In the genomic region with DNA sequence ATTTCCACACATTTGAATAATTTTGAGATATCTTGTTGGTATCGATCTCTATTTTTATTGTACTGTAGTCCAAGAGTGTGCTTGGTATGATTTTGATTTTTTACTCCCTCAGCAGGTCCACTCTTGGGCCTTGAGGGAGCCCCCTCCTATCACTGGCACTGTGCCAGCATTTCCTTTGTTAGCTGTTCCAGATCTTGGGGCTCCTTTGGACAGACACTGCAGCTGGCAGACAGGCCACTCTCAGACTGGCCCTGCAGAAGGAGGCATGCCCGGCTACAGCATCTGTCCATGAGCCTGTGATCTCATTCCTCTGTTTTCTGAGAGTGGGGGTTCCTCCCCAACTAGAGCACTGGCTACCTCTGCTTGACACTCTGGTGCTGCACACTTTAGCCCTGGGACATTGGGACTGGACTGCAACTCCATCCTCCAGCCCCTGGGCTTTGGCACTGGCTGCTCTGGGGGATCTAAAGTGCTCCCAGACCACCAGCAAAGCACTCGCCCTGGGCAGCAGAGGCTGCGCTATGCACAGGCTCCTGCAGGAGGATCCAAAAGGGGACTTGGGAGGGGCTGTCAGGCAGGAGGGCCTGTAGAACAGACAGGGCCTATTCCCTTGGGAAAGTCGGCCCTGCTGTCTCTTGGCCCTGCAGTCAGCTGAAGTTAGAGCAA, we compare ENCODE assay signal across 4 cellular contexts.
TF ChIP-seq lines count a peak whose summit lies in the region.

No MANE protein-coding gene starts in this region.

TF ChIP-seq in SK-N-SH, 30 proteins besides CTCF, POLR2A, EP300 and RAD21:
- TF ChIP-seq REST (IDR thresholded peaks at IDR 0.05; ENCODE audit: low read depth, low read length), result no peak
- TF ChIP-seq USF1 (IDR thresholded peaks at IDR 0.05; ENCODE audit: borderline replicate concordance, low read depth), result no peak
- no peak for TF ChIP-seq ELF1 (IDR thresholded peaks at IDR 0.05)
- TF ChIP-seq IRF3 (IDR thresholded peaks at IDR 0.05; ENCODE audit: low read depth, low read length), result no peak
- no peak for TF ChIP-seq MEF2A (IDR thresholded peaks at IDR 0.05; ENCODE audit: borderline replicate concordance, low read depth)
TF ChIP-seq in SK-N-SH: peak in this region for 0.

TF ChIP-seq in SK-N-SH treated with all-trans-retinoic acid at 6 μM for 48 hours, 23 proteins besides CTCF, POLR2A, EP300 and RAD21 (continued from another document):
- TF ChIP-seq, protein P1, sequence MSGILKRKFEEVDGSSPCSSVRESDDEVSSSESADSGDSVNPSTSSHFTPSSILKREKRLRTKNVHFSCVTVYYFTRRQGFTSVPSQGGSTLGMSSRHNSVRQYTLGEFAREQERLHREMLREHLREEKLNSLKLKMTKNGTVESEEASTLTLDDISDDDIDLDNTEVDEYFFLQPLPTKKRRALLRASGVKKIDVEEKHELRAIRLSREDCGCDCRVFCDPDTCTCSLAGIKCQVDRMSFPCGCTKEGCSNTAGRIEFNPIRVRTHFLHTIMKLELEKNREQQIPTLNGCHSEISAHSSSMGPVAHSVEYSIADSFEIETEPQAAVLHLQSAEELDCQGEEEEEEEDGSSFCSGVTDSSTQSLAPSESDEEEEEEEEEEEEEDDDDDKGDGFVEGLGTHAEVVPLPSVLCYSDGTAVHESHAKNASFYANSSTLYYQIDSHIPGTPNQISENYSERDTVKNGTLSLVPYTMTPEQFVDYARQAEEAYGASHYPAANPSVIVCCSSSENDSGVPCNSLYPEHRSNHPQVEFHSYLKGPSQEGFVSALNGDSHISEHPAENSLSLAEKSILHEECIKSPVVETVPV (CRISPR knock-in tag; IDR thresholded peaks at IDR 0.05), result no peak
- no peak for TF ChIP-seq SNAI2 (CRISPR knock-in tag; IDR thresholded peaks at IDR 0.05)
- no peak for TF ChIP-seq PPARA (CRISPR knock-in tag; IDR thresholded peaks at IDR 0.05; ENCODE audit: borderline replicate concordance)
- TF ChIP-seq, protein P2, sequence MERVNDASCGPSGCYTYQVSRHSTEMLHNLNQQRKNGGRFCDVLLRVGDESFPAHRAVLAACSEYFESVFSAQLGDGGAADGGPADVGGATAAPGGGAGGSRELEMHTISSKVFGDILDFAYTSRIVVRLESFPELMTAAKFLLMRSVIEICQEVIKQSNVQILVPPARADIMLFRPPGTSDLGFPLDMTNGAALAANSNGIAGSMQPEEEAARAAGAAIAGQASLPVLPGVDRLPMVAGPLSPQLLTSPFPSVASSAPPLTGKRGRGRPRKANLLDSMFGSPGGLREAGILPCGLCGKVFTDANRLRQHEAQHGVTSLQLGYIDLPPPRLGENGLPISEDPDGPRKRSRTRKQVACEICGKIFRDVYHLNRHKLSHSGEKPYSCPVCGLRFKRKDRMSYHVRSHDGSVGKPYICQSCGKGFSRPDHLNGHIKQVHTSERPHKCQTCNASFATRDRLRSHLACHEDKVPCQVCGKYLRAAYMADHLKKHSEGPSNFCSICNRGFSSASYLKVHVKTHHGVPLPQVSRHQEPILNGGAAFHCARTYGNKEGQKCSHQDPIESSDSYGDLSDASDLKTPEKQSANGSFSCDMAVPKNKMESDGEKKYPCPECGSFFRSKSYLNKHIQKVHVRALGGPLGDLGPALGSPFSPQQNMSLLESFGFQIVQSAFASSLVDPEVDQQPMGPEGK (CRISPR knock-in tag; IDR thresholded peaks at IDR 0.05; ENCODE audit: borderline replicate concordance), result no peak
- no peak for TF ChIP-seq ARNTL (CRISPR knock-in tag; IDR thresholded peaks at IDR 0.05; ENCODE audit: borderline replicate concordance, low read depth)
- no peak for TF ChIP-seq ZNF565 (CRISPR knock-in tag; conservative IDR thresholded peaks at IDR 0.05; ENCODE audit: low read depth)
- no peak for TF ChIP-seq BACH2 (CRISPR knock-in tag; IDR thresholded peaks at IDR 0.05; ENCODE audit: borderline replicate concordance)
- TF ChIP-seq ESRRG (CRISPR knock-in tag; IDR thresholded peaks at IDR 0.05), result no peak
- no peak for TF ChIP-seq GLIS3 (CRISPR knock-in tag; IDR thresholded peaks at IDR 0.05)

TF ChIP-seq in WTC11, 78 proteins besides CTCF, POLR2A, EP300 and RAD21 (continued from another document):
- TF ChIP-seq, protein P3, sequence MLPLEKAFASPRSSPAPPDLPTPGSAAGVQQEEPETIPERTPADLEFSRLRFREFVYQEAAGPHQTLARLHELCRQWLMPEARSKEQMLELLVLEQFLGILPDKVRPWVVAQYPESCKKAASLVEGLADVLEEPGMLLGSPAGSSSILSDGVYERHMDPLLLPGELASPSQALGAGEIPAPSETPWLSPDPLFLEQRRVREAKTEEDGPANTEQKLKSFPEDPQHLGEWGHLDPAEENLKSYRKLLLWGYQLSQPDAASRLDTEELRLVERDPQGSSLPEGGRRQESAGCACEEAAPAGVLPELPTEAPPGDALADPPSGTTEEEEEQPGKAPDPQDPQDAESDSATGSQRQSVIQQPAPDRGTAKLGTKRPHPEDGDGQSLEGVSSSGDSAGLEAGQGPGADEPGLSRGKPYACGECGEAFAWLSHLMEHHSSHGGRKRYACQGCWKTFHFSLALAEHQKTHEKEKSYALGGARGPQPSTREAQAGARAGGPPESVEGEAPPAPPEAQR (CRISPR knock-in tag; IDR thresholded peaks at IDR 0.05), result no peak
- TF ChIP-seq NFATC4 (CRISPR knock-in tag; IDR thresholded peaks at IDR 0.05) (no peak), HMGA2 (CRISPR knock-in tag; IDR thresholded peaks at IDR 0.05) (no peak), ELF4 (CRISPR knock-in tag; IDR thresholded peaks at IDR 0.05; ENCODE audit: low read depth) (no peak), ZNF317 (CRISPR knock-in tag; IDR thresholded peaks at IDR 0.05; ENCODE audit: borderline replicate concordance, low read depth) (no peak), MXD4 (CRISPR knock-in tag; IDR thresholded peaks at IDR 0.05; ENCODE audit: borderline replicate concordance) (no peak), TP53 (CRISPR knock-in tag; IDR thresholded peaks at IDR 0.05) (no peak), ZNF416 (CRISPR knock-in tag; IDR thresholded peaks at IDR 0.05) (no peak)
- TF ChIP-seq, protein P4, sequence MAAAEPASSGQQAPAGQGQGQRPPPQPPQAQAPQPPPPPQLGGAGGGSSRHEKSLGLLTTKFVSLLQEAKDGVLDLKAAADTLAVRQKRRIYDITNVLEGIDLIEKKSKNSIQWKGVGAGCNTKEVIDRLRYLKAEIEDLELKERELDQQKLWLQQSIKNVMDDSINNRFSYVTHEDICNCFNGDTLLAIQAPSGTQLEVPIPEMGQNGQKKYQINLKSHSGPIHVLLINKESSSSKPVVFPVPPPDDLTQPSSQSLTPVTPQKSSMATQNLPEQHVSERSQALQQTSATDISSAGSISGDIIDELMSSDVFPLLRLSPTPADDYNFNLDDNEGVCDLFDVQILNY (CRISPR knock-in tag; IDR thresholded peaks at IDR 0.05), result no peak
- TF ChIP-seq, protein P5, sequence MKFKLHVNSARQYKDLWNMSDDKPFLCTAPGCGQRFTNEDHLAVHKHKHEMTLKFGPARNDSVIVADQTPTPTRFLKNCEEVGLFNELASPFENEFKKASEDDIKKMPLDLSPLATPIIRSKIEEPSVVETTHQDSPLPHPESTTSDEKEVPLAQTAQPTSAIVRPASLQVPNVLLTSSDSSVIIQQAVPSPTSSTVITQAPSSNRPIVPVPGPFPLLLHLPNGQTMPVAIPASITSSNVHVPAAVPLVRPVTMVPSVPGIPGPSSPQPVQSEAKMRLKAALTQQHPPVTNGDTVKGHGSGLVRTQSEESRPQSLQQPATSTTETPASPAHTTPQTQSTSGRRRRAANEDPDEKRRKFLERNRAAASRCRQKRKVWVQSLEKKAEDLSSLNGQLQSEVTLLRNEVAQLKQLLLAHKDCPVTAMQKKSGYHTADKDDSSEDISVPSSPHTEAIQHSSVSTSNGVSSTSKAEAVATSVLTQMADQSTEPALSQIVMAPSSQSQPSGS (CRISPR knock-in tag; IDR thresholded peaks at IDR 0.05; ENCODE audit: borderline replicate concordance, low read depth), result no peak

TF ChIP-seq in HepG2, 621 proteins besides CTCF, POLR2A, EP300 and RAD21 (continued from another document):
- peak; percentile 55; the same call in 1 of the 2 replicates for TF ChIP-seq LCORL (IDR thresholded peaks at IDR 0.05)
- no peak for TF ChIP-seq LCORL (CRISPR knock-in tag; IDR thresholded peaks at IDR 0.05)
- TF ChIP-seq SRF (IDR thresholded peaks at IDR 0.05; ENCODE audit: low read depth, low read length), result no peak
TF ChIP-seq in HepG2: peak in this region for 1.
